ENCODE assay signal across 8 cellular contexts in genomic region chr3:190017575-190018288, GRCh38.
DNase-seq lines count a peak whose midpoint lies in the region; ATAC-seq and TF ChIP-seq lines count a peak whose summit lies in the region.

No MANE protein-coding gene starts in this region.

- H3K9me3 ChIP-seq in heart right ventricle (no peaks in the 10 kb centered on the region), right cardiac atrium (ENCODE audit: control insufficient read depth, low read length) (no peaks in the 10 kb centered on the region), uterus (no peaks in the 10 kb centered on the region)

- no peak for TF ChIP-seq POLR2A in uterus (IDR thresholded peaks at IDR 0.05)

- H3K4me1 ChIP-seq in heart right ventricle (peaks cover 0 to 27% (median 0%) of the 10 kb centered on the region in 9 donors), right cardiac atrium (ENCODE audit: control insufficient read depth, insufficient read depth, low read length) (no peaks in the 10 kb centered on the region), uterus (no peaks in the 10 kb centered on the region)

- intact Hi-C loops in heart right ventricle (cut with DNase I) (loop anchor here in 1 of 10 donors (10.0 kb wide), 1 partner anchor 177 kb away; no protein-coding TSS in a partner anchor), right cardiac atrium (cut with DNase I) (no loop called here), uterus (cut with DNase I; ENCODE audit: low total_unique reads) (no loop called here), Right ventricle myocardium inferior (cut with DNase I) (no loop called here)

- H3K4me3 Mint-ChIP-seq in glutamatergic neuron (ENCODE audit: unreplicated experiment), result no peak overlapping the region

- H3K4me1 Mint-ChIP-seq in glutamatergic neuron (ENCODE audit: low read depth, unreplicated experiment), result peaks cover 7% of the 10 kb centered on the region

- H3K36me3 Mint-ChIP-seq in glutamatergic neuron (ENCODE audit: unreplicated experiment), result no peaks in the 10 kb centered on the region

- H3K27me3 Mint-ChIP-seq in glutamatergic neuron (ENCODE audit: unreplicated experiment), result no peaks in the 10 kb centered on the region

- no peak overlapping the region for H3K27ac ChIP-seq in heart right ventricle
- H3K27ac ChIP-seq in right cardiac atrium (ENCODE audit: low read length), result no peak overlapping the region
- no peak overlapping the region for H3K27ac ChIP-seq in uterus

- ATAC-seq in heart right ventricle, result peak in 2 of 8 donors; percentile 56 to 68
- no peak for ATAC-seq in right cardiac atrium
- peak; percentile 95 for ATAC-seq in SK-N-SH treated with all-trans-retinoic acid at 6 μM for 48 hours
- ATAC-seq in Right ventricle myocardium inferior, result no peak

- H3K4me3 ChIP-seq in heart right ventricle (no peak overlapping the region), right cardiac atrium (ENCODE audit: low read length) (no peak overlapping the region), uterus (no peak overlapping the region)

- TF ChIP-seq CTCF in heart right ventricle (IDR thresholded peaks at IDR 0.05) (peak in 8 of 9 donors; percentile 15 to 56 (median 35)), uterus (IDR thresholded peaks at IDR 0.05) (peak; percentile 16 to 36 (median 30)), glutamatergic neuron (IDR thresholded peaks at IDR 0.05; ENCODE audit: partially characterized antibody, unreplicated experiment) (no peak)

- peaks cover 3% of the 10 kb centered on the region for H3K9me3 Mint-ChIP-seq in glutamatergic neuron (ENCODE audit: unreplicated experiment)

- DNase-seq in heart right ventricle (peak in 1 of 2 donors; percentile 12), right cardiac atrium (no peak), hippocampal formation (lab: John Stamatoyannopoulos, UW) (peak; percentile 24 to 40), uterus (peak in 1 of 2 donors; percentile 27), glutamatergic neuron (no peak), Right ventricle myocardium inferior (ENCODE audit: missing footprints) (no peak)
- DNase-seq in stimulated activated CD4-positive, alpha-beta T cell treated with anti-CD3 and anti-CD28 coated beads, Interleukin-12 subunit alpha, Interleukin-12 subunit beta, amount 100 ng/mL, for 4 hours, result no peak

- H3K36me3 ChIP-seq in heart right ventricle, result no peaks in the 10 kb centered on the region
- H3K36me3 ChIP-seq in uterus, result no peaks in the 10 kb centered on the region

- 61 to 72% methylated on average over 6 of the region's 6 CpGs for WGBS in heart right ventricle, 2 donors
- WGBS in right cardiac atrium, result 57% methylated on average over 6 of the region's 6 CpGs

- no peaks in the 10 kb centered on the region for H3K27me3 ChIP-seq in heart right ventricle
- no peaks in the 10 kb centered on the region for H3K27me3 ChIP-seq in right cardiac atrium (ENCODE audit: control insufficient read depth, insufficient read depth)
- no peaks in the 10 kb centered on the region for H3K27me3 ChIP-seq in uterus

- H3K27ac Mint-ChIP-seq in glutamatergic neuron (ENCODE audit: unreplicated experiment), result no peak overlapping the region

TF ChIP-seq in SK-N-SH treated with all-trans-retinoic acid at 6 μM for 48 hours, 23 proteins besides CTCF, POLR2A, EP300 and RAD21:
- no peak for TF ChIP-seq CREB5 (CRISPR knock-in tag; IDR thresholded peaks at IDR 0.05; ENCODE audit: low read depth)

Comparison
In these comparisons a context has a peak if more than half of its experiments do, and no peak if none do; other contexts are left out.
1. DNase-seq: peak in hippocampal formation (2 of 2); none in right cardiac atrium (0 of 3), stimulated activated CD4-positive, alpha-beta T cell treated with anti-CD3 and anti-CD28 coated beads, Interleukin-12 subunit alpha, Interleukin-12 subunit beta, amount 100 ng/mL, for 4 hours (single experiment), glutamatergic neuron (single experiment) and Right ventricle myocardium inferior (single experiment).